Comparison of ENCODE assay signal across 15 cellular contexts in the genomic region with DNA sequence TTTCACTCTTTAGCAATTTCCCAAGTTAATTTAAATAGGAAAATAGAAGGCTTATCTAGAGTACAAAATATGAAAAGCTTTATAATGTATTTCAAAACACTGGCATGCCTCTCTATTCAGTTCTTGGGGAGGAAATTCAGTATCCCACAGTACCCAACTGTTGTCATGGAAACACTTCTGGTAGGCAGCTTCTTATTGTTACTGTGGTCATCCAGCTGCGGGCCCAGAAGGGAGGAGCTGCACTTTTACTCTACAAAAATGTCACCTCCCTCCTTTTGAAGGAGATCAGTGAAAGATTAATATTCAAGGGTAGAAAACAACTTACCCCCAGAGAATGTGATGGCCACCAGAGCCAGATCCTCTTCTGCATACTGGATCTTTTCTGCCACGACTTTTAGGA.
DNase-seq lines count a peak whose midpoint lies in the region; ATAC-seq lines count a peak whose summit lies in the region.
"Had no signal": no experiment of that assay in that cellular context is flagged by ENCODE, and none has a peak within 500 bp of the region (broad histone marks: within the 10 kb centered on the region; RNA-seq: fewer than 3 reads in every experiment).

No MANE protein-coding gene starts in this region.

- H3K27me3 ChIP-seq in adipocyte (replicated peaks; ENCODE audit: control insufficient read depth, insufficient read depth, low read length) (no peaks in the 10 kb centered on the region), iPS-20b (ENCODE audit: insufficient read depth, low read length) (no peaks in the 10 kb centered on the region)
- H3K27me3 ChIP-seq: vagina had no signal

- CTCF ChIA-PET in activated naive CD4-positive, alpha-beta T cell treated with anti-CD3 and anti-CD28 coated beads, Interleukin-2, amount 10 ng/mL, durations not matched to agents 7 days and 5 days (lab: Charles Lee): interaction anchor here (1.4 kb wide), 1 partner anchor 10 kb away, joined by 3 read pairs; no protein-coding TSS in a partner anchor

- peaks cover 11% of the 10 kb centered on the region for H3K27me3 Mint-ChIP-seq in activated naive CD4-positive, alpha-beta T cell treated with anti-CD3 and anti-CD28 coated beads, Interleukin-2, amount 10 ng/mL, durations not matched to agents 7 days and 5 days
- H3K27me3 Mint-ChIP-seq in activated T-helper 17 cell treated with anti-CD3 and anti-CD28 coated beads, Interleukin-2, amount 50 U/mL, for 72 hours: peaks cover 16% of the 10 kb centered on the region

- ATAC-seq in left cardiac atrium: no peak
- ATAC-seq in activated T-helper 17 cell treated with anti-CD3 and anti-CD28 coated beads, Interleukin-2, amount 50 U/mL, for 72 hours (replicated peaks): no peak
- ATAC-seq: activated CD4-positive, alpha-beta T cell treated with anti-CD3 and anti-CD28 coated beads for 36 hours; mucosa of descending colon; Panc1 had no signal

- no peaks in the 10 kb centered on the region for H3K36me3 Mint-ChIP-seq in activated naive CD4-positive, alpha-beta T cell treated with anti-CD3 and anti-CD28 coated beads, Interleukin-2, amount 10 ng/mL, durations not matched to agents 7 days and 5 days
- H3K36me3 Mint-ChIP-seq in activated T-helper 17 cell treated with anti-CD3 and anti-CD28 coated beads, Interleukin-2, amount 50 U/mL, for 72 hours (ENCODE audit: low read depth): no peaks in the 10 kb centered on the region

- H3K36me3 ChIP-seq in adipocyte (ENCODE audit: control insufficient read depth, insufficient read depth, low read length, severe bottlenecking) (no peaks in the 10 kb centered on the region), iPS-20b (ENCODE audit: insufficient read depth, low read depth, low read length) (peaks cover 29% of the 10 kb centered on the region)

- DNase-seq in activated naive CD4-positive, alpha-beta T cell treated with anti-CD3 and anti-CD28 coated beads, Interleukin-2, amount 10 ng/mL, durations not matched to agents 7 days and 5 days: peak; percentile 22
- no peak for DNase-seq in activated naive CD4-positive, alpha-beta T cell treated with anti-CD3 and anti-CD28 coated beads, Interleukin-2, amount 50 U/mL, for 16 hours
- peak; percentile 4 for DNase-seq in adipocyte (ENCODE audit: low read depth)
- DNase-seq in superior temporal gyrus (ENCODE audit: extremely low spot score): peak; percentile 68
- no peak for DNase-seq in left cardiac atrium
- no peak for DNase-seq in GM03348 (ENCODE audit: low spot score)
- DNase-seq: activated CD4-positive, alpha-beta T cell treated with anti-CD3 and anti-CD28 coated beads for 36 hours; DMS79 treated with DMSO at 0.1 percent for 48 hours; mucosa of descending colon; MV-4-11; NCI-H345 had no signal

- H3K4me3 Mint-ChIP-seq in activated naive CD4-positive, alpha-beta T cell treated with anti-CD3 and anti-CD28 coated beads, Interleukin-2, amount 10 ng/mL, durations not matched to agents 7 days and 5 days: no peak overlapping the region
- no peak overlapping the region for H3K4me3 Mint-ChIP-seq in activated T-helper 17 cell treated with anti-CD3 and anti-CD28 coated beads, Interleukin-2, amount 50 U/mL, for 72 hours
- H3K4me3 Mint-ChIP-seq: activated CD4-positive, alpha-beta T cell treated with anti-CD3 and anti-CD28 coated beads for 36 hours had no signal

- intact Hi-C loops in left cardiac atrium (cut with DNase I): no loop called here

- no peak overlapping the region for H3K27ac Mint-ChIP-seq in activated naive CD4-positive, alpha-beta T cell treated with anti-CD3 and anti-CD28 coated beads, Interleukin-2, amount 10 ng/mL, durations not matched to agents 7 days and 5 days
- H3K27ac Mint-ChIP-seq in activated T-helper 17 cell treated with anti-CD3 and anti-CD28 coated beads, Interleukin-2, amount 50 U/mL, for 72 hours: no peak overlapping the region
- H3K27ac Mint-ChIP-seq: activated CD4-positive, alpha-beta T cell treated with anti-CD3 and anti-CD28 coated beads for 36 hours had no signal

- no peaks in the 10 kb centered on the region for H3K9me3 Mint-ChIP-seq in activated naive CD4-positive, alpha-beta T cell treated with anti-CD3 and anti-CD28 coated beads, Interleukin-2, amount 10 ng/mL, durations not matched to agents 7 days and 5 days
- H3K9me3 Mint-ChIP-seq in activated T-helper 17 cell treated with anti-CD3 and anti-CD28 coated beads, Interleukin-2, amount 50 U/mL, for 72 hours: no peaks in the 10 kb centered on the region

- H3K9ac ChIP-seq in adipocyte (ENCODE audit: low read length) (no peak overlapping the region), iPS-20b (ENCODE audit: low read depth, low read length) (no peak overlapping the region)

- H3K27ac ChIP-seq in iPS-20b (ENCODE audit: low read length): no peak overlapping the region
- H3K27ac ChIP-seq: vagina had no signal

- H3K9me3 ChIP-seq in adipocyte (ENCODE audit: control insufficient read depth, low read length) (no peaks in the 10 kb centered on the region), iPS-20b (ENCODE audit: insufficient read depth, low read depth, low read length) (no peaks in the 10 kb centered on the region)
- H3K9me3 ChIP-seq: mucosa of descending colon, vagina had no signal

- H3K4me1 ChIP-seq in adipocyte (ENCODE audit: control insufficient read depth, insufficient read depth, low read length) (peaks cover 4% of the 10 kb centered on the region), iPS-20b (ENCODE audit: insufficient read depth, low read length) (peaks cover 21% of the 10 kb centered on the region; the same call in 1 of the 2 replicates)
- H3K4me1 ChIP-seq: vagina had no signal

- H3K4me1 Mint-ChIP-seq in activated naive CD4-positive, alpha-beta T cell treated with anti-CD3 and anti-CD28 coated beads, Interleukin-2, amount 10 ng/mL, durations not matched to agents 7 days and 5 days: peaks cover 14% of the 10 kb centered on the region
- H3K4me1 Mint-ChIP-seq in activated T-helper 17 cell treated with anti-CD3 and anti-CD28 coated beads, Interleukin-2, amount 50 U/mL, for 72 hours: no peaks in the 10 kb centered on the region
- H3K4me1 Mint-ChIP-seq: activated CD4-positive, alpha-beta T cell treated with anti-CD3 and anti-CD28 coated beads for 36 hours had no signal

- H3K4me3 ChIP-seq in adipocyte (ENCODE audit: low read length) (no peak overlapping the region), iPS-20b (ENCODE audit: low read length) (peak overlapping the region; percentile 16; the same call in 1 of the 2 replicates)
- H3K4me3 ChIP-seq: mucosa of descending colon, vagina had no signal

Comparison
In these comparisons a context has a peak if more than half of its experiments do, and no peak if none do; other contexts are left out.
1. DNase-seq: peak in activated naive CD4-positive, alpha-beta T cell treated with anti-CD3 and anti-CD28 coated beads, Interleukin-2, amount 10 ng/mL, durations not matched to agents 7 days and 5 days (single experiment), adipocyte (single experiment) and superior temporal gyrus (single experiment); none in activated naive CD4-positive, alpha-beta T cell treated with anti-CD3 and anti-CD28 coated beads, Interleukin-2, amount 50 U/mL, for 16 hours (single experiment), left cardiac atrium (single experiment) and GM03348 (single experiment).